ENCODE assay signal across 13 cellular contexts in the genomic region with DNA sequence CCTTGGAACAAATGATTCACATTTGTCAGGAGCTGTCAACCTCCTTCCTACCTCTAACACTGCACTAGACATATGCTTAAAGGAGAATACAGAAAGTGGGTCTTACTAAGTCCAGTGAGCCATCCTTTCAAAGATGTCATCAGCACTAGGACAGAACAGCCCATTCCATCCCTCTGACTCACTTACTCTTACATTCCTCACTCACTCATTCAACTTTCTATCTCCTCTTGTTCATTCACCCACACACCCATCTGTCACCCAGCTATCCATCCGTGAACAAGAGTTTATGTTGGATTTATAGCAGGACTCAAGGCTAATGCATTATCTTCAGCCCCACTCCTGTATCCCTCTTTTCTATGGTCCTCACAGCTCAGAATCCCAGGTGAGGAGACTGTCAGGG. TPM values are rescaled to one million over a fixed set of nuclear protein-coding genes. Genes with fewer than 3 reads are reported as not detected.
DNase-seq lines count a peak whose midpoint lies in the region; ATAC-seq lines count a peak whose summit lies in the region.
"Had no signal": no experiment of that assay in that cellular context is flagged by ENCODE, and none has a peak within 500 bp of the region (broad histone marks: within the 10 kb centered on the region; RNA-seq: fewer than 3 reads in every experiment).

No MANE protein-coding gene starts in this region.

- no peak for ATAC-seq in HG02678 (IDR thresholded peaks at IDR 0.05; ENCODE audit: unreplicated experiment)
- ATAC-seq: Panc1; stimulated activated effector memory CD8-positive, alpha-beta T cell treated with anti-CD3 and anti-CD28 coated beads, Interleukin-12 subunit alpha, Interleukin-12 subunit beta, amount 100 ng/mL, for 72 hours had no signal

- DNase-seq in A172 (ENCODE audit: low spot score) (peak; percentile 15), HCEC 1CT (peak; percentile 95), amniotic stem cell (lab: John Stamatoyannopoulos, UW) (peak; percentile 39), foreskin melanocyte (peak; percentile 26), H4 (ENCODE audit: low spot score) (no peak)
- no peak for DNase-seq in activated T-cell treated with anti-CD3 and anti-CD28 coated beads, Interleukin-2, amount 50 U/mL, for 1 hour
- DNase-seq in activated naive CD4-positive, alpha-beta T cell treated with anti-CD3 and anti-CD28 coated beads, Interleukin-2, amount 50 U/mL, for 16 hours: no peak
- DNase-seq: activated naive CD8-positive, alpha-beta T cell treated with anti-CD3 and anti-CD28 coated beads, Interleukin-2, amount 10 ng/mL, durations not matched to agents 7 days and 5 days; AML-193; NCI-H2227 treated with DMSO at 0.1 percent for 48 hours had no signal

RNA-seq across cellular contexts. Expression of a gene that starts 9.1 kb away (rescaled TPM):
- not detected in 2 replicates for total RNA-seq in A172 (2014; rRNA removed; shearing (Covaris generic))
- 0.23 TPM in 1 of 2 replicates, not detected in the other for total RNA-seq in H4 (2014; rRNA removed; shearing (Covaris generic))

RNA-seq across cellular contexts. Expression of a gene that starts 50.5 kb away (rescaled TPM):
- total RNA-seq in A172 (2014; rRNA removed; shearing (Covaris generic)): not detected in 2 replicates
- total RNA-seq in H4 (2014; rRNA removed; shearing (Covaris generic)): 0.08 and 0.81 TPM in 2 replicates

Comparison
In these comparisons a context has a peak if more than half of its experiments do, and no peak if none do; other contexts are left out.
1. DNase-seq: peak in A172 (single experiment), HCEC 1CT (single experiment), amniotic stem cell (single experiment) and foreskin melanocyte (single experiment); none in activated T-cell treated with anti-CD3 and anti-CD28 coated beads, Interleukin-2, amount 50 U/mL, for 1 hour (single experiment), activated naive CD4-positive, alpha-beta T cell treated with anti-CD3 and anti-CD28 coated beads, Interleukin-2, amount 50 U/mL, for 16 hours (single experiment) and H4 (single experiment).